ENCODE assay signal across 9 cellular contexts in genomic region chr2:20667531-20668401, GRCh38. TPM values are rescaled to one million over a fixed set of nuclear protein-coding genes. Genes with fewer than 3 reads are reported as not detected.
A peak's percentile ranks its signal among the peaks of the same experiment; 100 is the strongest.
DNase-seq lines count a peak whose midpoint lies in the region; ATAC-seq, FAIRE-seq and TF ChIP-seq lines count a peak whose summit lies in the region.
"Had no signal": no experiment of that assay in that cellular context is flagged by ENCODE, and none has a peak within 500 bp of the region (broad histone marks: within the 10 kb centered on the region; RNA-seq: fewer than 3 reads in every experiment).

No MANE protein-coding gene starts in this region.

- H3K4me3 ChIP-seq in Peyer's patch (peak overlapping the region; percentile 31 to 56 (median 48)), right atrium auricular region (peak overlapping the region; percentile 33 to 51), skeletal muscle tissue (ENCODE audit: low read length in 3 of 3) (peak overlapping the region in 2 of 3 donors; percentile 36 to 60)

- H3K27me3 ChIP-seq in Peyer's patch: peaks cover 4 to 65% of the 10 kb centered on the region in 2 donors
- H3K27me3 ChIP-seq in right atrium auricular region: peaks cover 18 to 51% of the 10 kb centered on the region in 2 donors
- H3K27me3 ChIP-seq in skeletal muscle tissue (ENCODE audit: control insufficient read depth in 3 of 3, insufficient read depth in 3 of 3, low read length in 3 of 3): peaks cover 86 to 94% (median 86%) of the 10 kb centered on the region in 3 donors

- TF ChIP-seq POLR2A in Peyer's patch (IDR thresholded peaks at IDR 0.05): no peak

- FAIRE-seq in urothelium cell line (lab: Jason Lieb, UNC): no peak

- ATAC-seq in GM19043 (IDR thresholded peaks at IDR 0.05; ENCODE audit: low read depth, unreplicated experiment): peak; percentile 7
- ATAC-seq: activated CD8-positive, alpha-beta memory T cell treated with anti-CD3 and anti-CD28 coated beads, Interleukin-2, amount 10 ng/mL, durations not matched to agents 7 days and 5 days had no signal

- no peaks in the 10 kb centered on the region for H3K9me3 ChIP-seq in Peyer's patch
- H3K9me3 ChIP-seq in right atrium auricular region: no peaks in the 10 kb centered on the region
- no peaks in the 10 kb centered on the region for H3K9me3 ChIP-seq in skeletal muscle tissue (ENCODE audit: control insufficient read depth in 3 of 3, low read length in 3 of 3)

- H3K4me1 ChIP-seq in Peyer's patch (peaks cover 0 to 34% (median 11%) of the 10 kb centered on the region in 4 donors), right atrium auricular region (peaks cover 0 to 27% of the 10 kb centered on the region in 2 donors), skeletal muscle tissue (ENCODE audit: control insufficient read depth in 3 of 3, insufficient read depth in 3 of 3, low read length in 3 of 3) (peaks cover 3 to 20% (median 14%) of the 10 kb centered on the region in 3 donors)

- peak in 1 of 3 donors; percentile 47 for DNase-seq in Peyer's patch
- no peak for DNase-seq in right atrium auricular region (ENCODE audit: low spot score)
- no peak for DNase-seq in urothelium cell line (ENCODE audit: low spot score)
- DNase-seq in NCI-H526 treated with DMSO at 0.1 percent for 48 hours (lab: John Stamatoyannopoulos, UW): no peak
- DNase-seq in dedifferentiated amniotic fluid mesenchymal stem cell (ENCODE audit: extremely low spot score): no peak
- no peak for DNase-seq in OCI-M1 (lab: John Stamatoyannopoulos, UW)
- DNase-seq: activated CD8-positive, alpha-beta memory T cell treated with anti-CD3 and anti-CD28 coated beads, Interleukin-2, amount 10 ng/mL, durations not matched to agents 7 days and 5 days had no signal

- H3K9ac ChIP-seq in skeletal muscle tissue (ENCODE audit: low read depth in 1 of 3, low read length in 3 of 3): peak overlapping the region in 1 of 3 donors; percentile 33

- H3K36me3 ChIP-seq in Peyer's patch (no peaks in the 10 kb centered on the region), right atrium auricular region (no peaks in the 10 kb centered on the region), skeletal muscle tissue (ENCODE audit: control insufficient read depth in 3 of 3, insufficient read depth in 3 of 3, low read length in 3 of 3) (no peaks in the 10 kb centered on the region)

- H3K27ac ChIP-seq in Peyer's patch (peak overlapping the region in 1 of 4 donors; percentile 36), right atrium auricular region (no peak overlapping the region), skeletal muscle tissue (ENCODE audit: low read depth, low read length) (no peak overlapping the region)

- TF ChIP-seq CTCF in Peyer's patch (IDR thresholded peaks at IDR 0.05): no peak
- TF ChIP-seq CTCF in right atrium auricular region (IDR thresholded peaks at IDR 0.05): no peak

RNA-seq across cellular contexts. Expression of gene GDF7, which starts 0.8 kb away (rescaled TPM):
- total RNA-seq in Peyer's patch (1 to 10 TPM in 1 of 4 donors, under 1 TPM in 3; 0.09 to 1.7 (median 0.38) TPM), right atrium auricular region (1 to 10 TPM; 1.1 to 1.7 TPM), skeletal muscle tissue (0.52 TPM)
- total RNA-seq: activated CD8-positive, alpha-beta memory T cell treated with anti-CD3 and anti-CD28 coated beads, Interleukin-2, amount 10 ng/mL, durations not matched to agents 7 days and 5 days had no signal

RNA-seq across cellular contexts. Expression of gene HS1BP3, which starts 16.9 kb away (rescaled TPM):
- total RNA-seq in Peyer's patch (10 to 100 TPM; 33.1 to 63.0 (median 41.0) TPM), right atrium auricular region (10 to 100 TPM; 19.5 to 26.0 TPM), skeletal muscle tissue (10.4 TPM)
